In genomic region chr20:745683-746301, GRCh38 we compare ENCODE assay signal across 1 cellular context.
A peak's percentile ranks its signal among the peaks of the same experiment; 100 is the strongest.
TF ChIP-seq lines count a peak whose summit lies in the region.

No MANE protein-coding gene starts in this region.

TF ChIP-seq in K562, 482 proteins besides CTCF, POLR2A, EP300 and RAD21 (continued from another document):
- no peak for TF ChIP-seq THRA (IDR thresholded peaks at IDR 0.05)
- TF ChIP-seq FOXP1 (CRISPR knock-in tag; IDR thresholded peaks at IDR 0.05) = no peak
- peak; percentile 42; the same call in 1 of the 2 replicates for TF ChIP-seq ATF3 (IDR thresholded peaks at IDR 0.05)
- no peak for TF ChIP-seq ATF3 (CRISPR knock-in tag; conservative IDR thresholded peaks at IDR 0.05)
- no peak for TF ChIP-seq ZHX1 (conservative IDR thresholded peaks at IDR 0.05; ENCODE audit: low read length)
- TF ChIP-seq GABPA (tag; conservative IDR thresholded peaks at IDR 0.05; ENCODE audit: low read depth) = no peak
- TF ChIP-seq CBX5 (IDR thresholded peaks at IDR 0.05; ENCODE audit: borderline replicate concordance, low read depth) = peak; percentile 97
- TF ChIP-seq PCBP2 (IDR thresholded peaks at IDR 0.05; ENCODE audit: low read depth, low read length, poor library complexity, severe bottlenecking) = no peak
- no peak for TF ChIP-seq MTA1 (IDR thresholded peaks at IDR 0.05; ENCODE audit: borderline replicate concordance)
- no peak for TF ChIP-seq PHB (CRISPR knock-in tag; IDR thresholded peaks at IDR 0.05)
- TF ChIP-seq KLF13 (tag; IDR thresholded peaks at IDR 0.05; ENCODE audit: borderline replicate concordance, low read depth) = no peak
- no peak for TF ChIP-seq ZNF347 (CRISPR knock-in tag; IDR thresholded peaks at IDR 0.05; ENCODE audit: low read depth)
- TF ChIP-seq DACH1 (IDR thresholded peaks at IDR 0.05; ENCODE audit: partially characterized antibody) = no peak
- peak; percentile 35 to 78; a peak in 2 of 4 replicates for TF ChIP-seq TRIM24 (IDR thresholded peaks at IDR 0.05)
TF ChIP-seq in K562: peak in this region for 10.
